Comparison of ENCODE assay signal across 21 cellular contexts in genomic region chr22:43849731-43850130, GRCh38. TPM values are rescaled to one million over a fixed set of nuclear protein-coding genes. Genes with fewer than 3 reads are reported as not detected.
"Had no signal": no experiment of that assay in that cellular context is flagged by ENCODE, and none has a peak within 500 bp of the region (broad histone marks: within the 10 kb centered on the region; RNA-seq: fewer than 3 reads in every experiment).

No MANE protein-coding gene starts in this region.

- H3K4me1 ChIP-seq: foreskin keratinocyte, parathyroid adenoma had no signal

- H3K4me3 Mint-ChIP-seq: activated CD4-positive, alpha-beta T cell treated with anti-CD3 and anti-CD28 coated beads for 36 hours; mesothelial cell of epicardium; nephron; T-helper 17 cell had no signal

- H3K4me3 ChIP-seq: cardiac muscle cell, lung had no signal

- H3K27ac Mint-ChIP-seq: activated CD4-positive, alpha-beta T cell treated with anti-CD3 and anti-CD28 coated beads for 36 hours; mesothelial cell of epicardium; nephron; T-helper 17 cell had no signal

- ATAC-seq: activated CD4-positive, alpha-beta T cell treated with anti-CD3 and anti-CD28 coated beads for 36 hours; foreskin keratinocyte; T-helper 17 cell had no signal

- H3K27ac ChIP-seq: cardiac muscle cell, foreskin keratinocyte, parathyroid adenoma had no signal

- H3K27me3 ChIP-seq: cardiac muscle cell had no signal

- H3K9me3 Mint-ChIP-seq: mesothelial cell of epicardium, nephron had no signal

- H3K4me1 Mint-ChIP-seq: activated CD4-positive, alpha-beta T cell treated with anti-CD3 and anti-CD28 coated beads for 36 hours; mesothelial cell of epicardium; nephron; T-helper 17 cell had no signal

- H3K9ac ChIP-seq: parathyroid adenoma had no signal

- DNase-seq: activated CD4-positive, alpha-beta T cell treated with anti-CD3 and anti-CD28 coated beads for 36 hours; activated CD4-positive, alpha-beta T cell treated with anti-CD3 and anti-CD28 coated beads, Interleukin-2, amount 50 U/mL, for 48 hours; activated naive CD4-positive, alpha-beta T cell treated with anti-CD3 and anti-CD28 coated beads, Interleukin-2, amount 50 U/mL, for 16 hours; activated T-cell treated with anti-CD3 and anti-CD28 coated beads for 4 hours; foreskin keratinocyte; hypothalamus; stimulated activated CD4-positive, alpha-beta T cell treated with anti-CD3 and anti-CD28 coated beads, Interleukin-12 subunit alpha, Interleukin-12 subunit beta, amount 100 ng/mL, for 4 hours; stimulated activated CD4-positive, alpha-beta T cell treated with anti-CD3 and anti-CD28 coated beads, Interleukin-1b, Interleukin-23, amount 100 ng/mL, for 48 hours; stimulated activated CD8-positive, alpha-beta memory T cell treated with anti-CD3 and anti-CD28 coated beads, Interleukin-4, amount 100 ng/mL, for 48 hours; stimulated activated naive CD4-positive, alpha-beta T cell; T-helper 17 cell had no signal

- H3K36me3 ChIP-seq: cardiac muscle cell had no signal

- H3K36me3 Mint-ChIP-seq: mesothelial cell of epicardium had no signal

RNA-seq across cellular contexts. Expression of gene SULT4A1, which starts 12.6 kb away (rescaled TPM):
- total RNA-seq: dermis microvascular lymphatic vessel endothelial cell, foreskin keratinocyte, left lobe of liver, T-helper 17 cell had no signal
- polyA plus RNA-seq: foreskin keratinocyte had no signal

RNA-seq across cellular contexts. Expression of gene PNPLA5, which starts 42.1 kb away (rescaled TPM):
- total RNA-seq: activated CD4-positive, alpha-beta T cell treated with anti-CD3 and anti-CD28 coated beads for 36 hours; cardiac muscle cell; dermis microvascular lymphatic vessel endothelial cell; epithelial cell of proximal tubule; left lobe of liver; lung; mesothelial cell of epicardium; T-helper 17 cell; ureter had no signal
- polyA plus RNA-seq: cardiac muscle cell, fibroblast of lung, lung had no signal
